Comparison of ENCODE assay signal across 9 cellular contexts in genomic region chr1:204376919-204377799, GRCh38. TPM values are rescaled to one million over a fixed set of nuclear protein-coding genes. Genes with fewer than 3 reads are reported as not detected.
DNase-seq lines count a peak whose midpoint lies in the region; ATAC-seq, FAIRE-seq and TF ChIP-seq lines count a peak whose summit lies in the region.
"Had no signal": no experiment of that assay in that cellular context is flagged by ENCODE, and none has a peak within 500 bp of the region (broad histone marks: within the 10 kb centered on the region; RNA-seq: fewer than 3 reads in every experiment).

No MANE protein-coding gene starts in this region.

- POLR2A ChIA-PET in A549 (lab: Yijun Ruan, JAX): interaction anchor here (0.6 to 2.3 kb wide), 8 partner anchors 9 to 225 kb away, joined by 3 to 34 read pairs (median 4); partner anchors contain the start of genes ETNK2, MDM4 and PIK3C2B

- no peaks in the 10 kb centered on the region for H3K36me3 ChIP-seq in HUES6 (ENCODE audit: control insufficient read depth, insufficient read depth, low read length)
- no peaks in the 10 kb centered on the region for H3K36me3 ChIP-seq in effector memory CD4-positive, alpha-beta T cell (ENCODE audit: control insufficient read depth, insufficient read depth, low read length)
- no peaks in the 10 kb centered on the region for H3K36me3 ChIP-seq in muscle layer of duodenum (ENCODE audit: control insufficient read depth in 1 of 2, insufficient read depth in 2 of 2, low read length in 2 of 2)

- H3K4me1 ChIP-seq in A549: peaks cover 33% of the 10 kb centered on the region
- peaks cover 9% of the 10 kb centered on the region for H3K4me1 ChIP-seq in HUES6 (ENCODE audit: control insufficient read depth, insufficient read depth, low read length)
- H3K4me1 ChIP-seq in effector memory CD4-positive, alpha-beta T cell (ENCODE audit: control insufficient read depth, insufficient read depth, low read length, poor library complexity, severe bottlenecking): peaks cover 6% of the 10 kb centered on the region
- H3K4me1 ChIP-seq in muscle layer of duodenum (ENCODE audit: control insufficient read depth in 1 of 2, insufficient read depth in 2 of 2, low read length in 2 of 2): peaks cover 0 to 14% of the 10 kb centered on the region in 2 donors

- peak; percentile 81 to 92 for DNase-seq in A549 (ENCODE audit: low read depth in 1 of 2, low spot score in 1 of 2)
- no peak for DNase-seq in effector memory CD4-positive, alpha-beta T cell
- DNase-seq in HCEC 1CT: no peak
- DNase-seq in hippocampal formation (lab: John Stamatoyannopoulos, UW): no peak
- DNase-seq in NOMO-1 (lab: John Stamatoyannopoulos, UW; ENCODE audit: unreplicated experiment in 2 of 2): no peak
- DNase-seq: cortex of kidney had no signal

- peak; percentile 54 for FAIRE-seq in A549 (lab: Jason Lieb, UNC)

- CTCF ChIA-PET in A549 (lab: Yijun Ruan, JAX): interaction anchor here (0.7 to 27.1 kb wide), 12 partner anchors 8 to 162 kb away, joined by 3 to 840 read pairs (median 4); partner anchors contain the start of gene PLEKHA6

- H3K4me3 ChIP-seq in A549 (peak overlapping the region; percentile 76), HUES6 (ENCODE audit: low read depth, low read length) (peak overlapping the region; percentile 68), muscle layer of duodenum (ENCODE audit: low read depth in 1 of 2, low read length in 2 of 2) (peak overlapping the region; percentile 41 to 72)
- peak overlapping the region; percentile 66 for H3K4me3 ChIP-seq in effector memory CD4-positive, alpha-beta T cell (ENCODE audit: insufficient read depth, low read depth, low read length, poor library complexity, severe bottlenecking)

- H3K9me3 ChIP-seq in A549 (no peaks in the 10 kb centered on the region), HUES6 (ENCODE audit: control insufficient read depth, insufficient read depth, low read depth, low read length) (no peaks in the 10 kb centered on the region), muscle layer of duodenum (ENCODE audit: control insufficient read depth in 1 of 2, low read length in 2 of 2) (no peaks in the 10 kb centered on the region)
- no peaks in the 10 kb centered on the region for H3K9me3 ChIP-seq in effector memory CD4-positive, alpha-beta T cell (ENCODE audit: control insufficient read depth, low read length)

- H3K27ac ChIP-seq in A549: peak overlapping the region; percentile 94 to 95
- no peak overlapping the region for H3K27ac ChIP-seq in HUES6 (ENCODE audit: low read depth, low read length)
- H3K27ac ChIP-seq in effector memory CD4-positive, alpha-beta T cell (ENCODE audit: insufficient read depth, low read length, poor library complexity, severe bottlenecking): no peak overlapping the region
- peak overlapping the region; percentile 61 for H3K27ac ChIP-seq in muscle layer of duodenum (ENCODE audit: low read length)

- peak; percentile 81 to 89 for ATAC-seq in A549
- no peak for ATAC-seq in GM18511 (IDR thresholded peaks at IDR 0.05; ENCODE audit: unreplicated experiment)

- 0 out of 2 replicates have a peak, but pooled peaks have one; percentile 22 for TF ChIP-seq POLR2A in A549 (IDR thresholded peaks at IDR 0.05; ENCODE audit: low read length)

- TF ChIP-seq EP300 in A549 (IDR thresholded peaks at IDR 0.05): no peak

- TF ChIP-seq CTCF in A549 (IDR thresholded peaks at IDR 0.05): no peak

- H3K9ac ChIP-seq in HUES6 (ENCODE audit: low read length): no peak overlapping the region

- peaks cover 85% of the 10 kb centered on the region for H3K27me3 ChIP-seq in HUES6 (ENCODE audit: control insufficient read depth, insufficient read depth, low read length)
- H3K27me3 ChIP-seq in effector memory CD4-positive, alpha-beta T cell (replicated peaks; ENCODE audit: control insufficient read depth, insufficient read depth, low read length, poor library complexity, severe bottlenecking): peaks cover 16% of the 10 kb centered on the region
- H3K27me3 ChIP-seq in muscle layer of duodenum (ENCODE audit: low read depth, low read length): peaks cover 11% of the 10 kb centered on the region

- 8% methylated on average over 24 of the region's 28 CpGs for WGBS in A549 (ENCODE audit: missing lambda C conversion rate)

- TF ChIP-seq RAD21 in A549 (conservative IDR thresholded peaks at IDR 0.05 in 1 of 2, IDR thresholded peaks at IDR 0.05 in 1 of 2): no peak

- peak overlapping the region; percentile 86 for H3K4me2 ChIP-seq in A549

TF ChIP-seq in A549, 52 proteins besides CTCF, POLR2A, EP300 and RAD21:
- TF ChIP-seq USF2 (IDR thresholded peaks at IDR 0.05): peak; percentile 61; the same call in 1 of the 2 replicates
- 0 out of 2 replicates have a peak, but pooled peaks have one; percentile 18 for TF ChIP-seq FOSL2 (IDR thresholded peaks at IDR 0.05)
- TF ChIP-seq FOSL2 (CRISPR knock-in tag; IDR thresholded peaks at IDR 0.05): peak; percentile 85
- TF ChIP-seq HOXB5 (CRISPR knock-in tag; IDR thresholded peaks at IDR 0.05): 0 out of 2 replicates have a peak, but pooled peaks have one; percentile 11
- TF ChIP-seq HOXB13 (CRISPR knock-in tag; IDR thresholded peaks at IDR 0.05; ENCODE audit: low read depth): 0 out of 2 replicates have a peak, but pooled peaks have one; percentile 34
- TF ChIP-seq ELK1 (IDR thresholded peaks at IDR 0.05; ENCODE audit: low read depth, low read length): no peak
- no peak for TF ChIP-seq HMGXB4 (CRISPR knock-in tag; IDR thresholded peaks at IDR 0.05; ENCODE audit: borderline replicate concordance)
- peak in 1 of 2 experiments; percentile 46; a peak in 1 of 5 replicates for TF ChIP-seq JUN (IDR thresholded peaks at IDR 0.05)
- TF ChIP-seq ESRRA (IDR thresholded peaks at IDR 0.05; ENCODE audit: borderline replicate concordance, low read length): 0 out of 2 replicates have a peak, but pooled peaks have one; percentile 66
- TF ChIP-seq NR3C1 (IDR thresholded peaks at IDR 0.05): no peak
- peak; percentile 93 for TF ChIP-seq MAX (IDR thresholded peaks at IDR 0.05)
- TF ChIP-seq JUNB (IDR thresholded peaks at IDR 0.05): peak; percentile 45
- peak; percentile 7; the same call in 1 of the 2 replicates for TF ChIP-seq BHLHE40 (IDR thresholded peaks at IDR 0.05; ENCODE audit: low read depth, low read length)
- peak; percentile 97 for TF ChIP-seq E2F6 (IDR thresholded peaks at IDR 0.05; ENCODE audit: borderline replicate concordance, low read depth)
- no peak for TF ChIP-seq FOSB (CRISPR knock-in tag; IDR thresholded peaks at IDR 0.05)
- TF ChIP-seq KDM5A (IDR thresholded peaks at IDR 0.05): no peak
- TF ChIP-seq FOXS1 (CRISPR knock-in tag; IDR thresholded peaks at IDR 0.05): no peak

RNA-seq across cellular contexts. Expression of gene PLEKHA6, which starts 17.4 kb away (rescaled TPM):
- polyA plus RNA-seq in A549 (2011; rRNA removed): 13.0 and 16.4 TPM in 2 replicates
- polyA plus RNA-seq in A549 (2012; cell fraction: cytosol; rRNA removed): 12.1 and 14.8 TPM in 2 replicates
- 54.7 and 55.1 TPM in 2 replicates for polyA plus RNA-seq in A549 (2012; cell fraction: nucleus; rRNA removed)
- 17.9 to 26.2 TPM (median 23.4 TPM) in 3 replicates for polyA plus RNA-seq in A549 (2017; fragmentation: RNase III; extraction: RNeasy Plus Mini Kit Qiagen cat#74134 plus additional on column Dnase treatment)
- polyA minus RNA-seq in A549 (2011; rRNA and poly(A)+ RNA removed): 12.4 and 13.0 TPM in 2 replicates

RNA-seq across cellular contexts. Expression of gene PPP1R15B, which starts 34.5 kb away (rescaled TPM):
- polyA plus RNA-seq in A549 (2011; rRNA removed) (49.1 and 51.9 TPM in 2 replicates), A549 (2017; fragmentation: RNase III; extraction: RNeasy Plus Mini Kit Qiagen cat#74134 plus additional on column Dnase treatment) (26.9 to 27.8 TPM (median 27.2 TPM) in 3 replicates)
- polyA plus RNA-seq in A549 (2012; cell fraction: cytosol; rRNA removed): 18.5 and 22.6 TPM in 2 replicates
- polyA plus RNA-seq in A549 (2012; cell fraction: nucleus; rRNA removed): 17.7 and 22.8 TPM in 2 replicates
- 52.6 and 57.4 TPM in 2 replicates for polyA minus RNA-seq in A549 (2011; rRNA and poly(A)+ RNA removed)

Comparison
In these comparisons a context has a peak if more than half of its experiments do, and no peak if none do; other contexts are left out.
1. DNase-seq: peak in A549 (2 of 2); none in effector memory CD4-positive, alpha-beta T cell (0 of 3), HCEC 1CT (single experiment), hippocampal formation (0 of 2) and NOMO-1 (0 of 2).
2. H3K27ac ChIP-seq: peak in A549 (2 of 2) and muscle layer of duodenum (single experiment); none in HUES6 (single experiment) and effector memory CD4-positive, alpha-beta T cell (single experiment).
3. Peak in every context shown above with its lines, with median percentiles within 50 percentile points of each other: H3K4me3 ChIP-seq.